10 cellular contexts compared by ENCODE assay signal in genomic region chr6:137870286-137870685, GRCh38. TPM values are rescaled to one million over a fixed set of nuclear protein-coding genes. Genes with fewer than 3 reads are reported as not detected.
DNase-seq lines count a peak whose midpoint lies in the region; ATAC-seq and TF ChIP-seq lines count a peak whose summit lies in the region.
"Had no signal": no experiment of that assay in that cellular context is flagged by ENCODE, and none has a peak within 500 bp of the region (broad histone marks: within the 10 kb centered on the region; RNA-seq: fewer than 3 reads in every experiment).

No MANE protein-coding gene starts in this region.

- no peak for ATAC-seq in T-cell (replicated peaks in 1 of 4)
- no peak for ATAC-seq in GM21360 (IDR thresholded peaks at IDR 0.05; ENCODE audit: unreplicated experiment)
- no peak for ATAC-seq in HG03571 (IDR thresholded peaks at IDR 0.05; ENCODE audit: unreplicated experiment)
- ATAC-seq: left cardiac atrium had no signal

- H3F3A ChIP-seq in DOHH2 (ENCODE audit: control insufficient read depth, insufficient read depth): no peaks in the 10 kb centered on the region; the same call in 1 of the 2 replicates

- 0 out of 2 replicates have a peak overlapping the region, but pooled peaks have one; percentile 5 for H3K4me2 ChIP-seq in DOHH2 (ENCODE audit: low read length)

- CTCF ChIA-PET in T-cell (lab: Charles Lee): interaction anchor here (0.7 to 7.9 kb wide), 13 partner anchors 11 to 164 kb away, joined by 3 to 52 read pairs (median 5); no protein-coding TSS in a partner anchor

- H3K36me3 ChIP-seq in DOHH2 (ENCODE audit: control insufficient read depth, low read length): peaks cover 18% of the 10 kb centered on the region
- H3K36me3 ChIP-seq in esophagus squamous epithelium: peaks cover 0 to 14% (median 0%) of the 10 kb centered on the region in 3 donors
- H3K36me3 ChIP-seq in rectal smooth muscle tissue (ENCODE audit: control insufficient read depth, insufficient read depth, low read length): peaks cover 7% of the 10 kb centered on the region

- H3K27me3 ChIP-seq in DOHH2 (ENCODE audit: control insufficient read depth, low read length) (peaks cover 8% of the 10 kb centered on the region; the same call in 1 of the 2 replicates), esophagus squamous epithelium (no peaks in the 10 kb centered on the region), rectal smooth muscle tissue (ENCODE audit: control insufficient read depth, insufficient read depth, low read length) (no peaks in the 10 kb centered on the region)

- H3K4me3 Mint-ChIP-seq in T-cell: peak overlapping the region; percentile 92 to 98 (median 96)

- POLR2A ChIA-PET in T-cell (lab: Charles Lee): interaction anchor here (0.6 to 9.2 kb wide), 30 partner anchors 7 to 1967 kb away, joined by 3 to 204 read pairs (median 4); no protein-coding TSS in a partner anchor

- whole genome bisulfite sequencing in esophagus squamous epithelium, 2 donors: 38 to 41% methylated on average over 6 of the region's 6 CpGs

- H3K9ac ChIP-seq in rectal smooth muscle tissue (ENCODE audit: low read length): no peak overlapping the region

- H3K9me3 ChIP-seq in DOHH2 (ENCODE audit: control insufficient read depth, insufficient read depth, low read length) (no peaks in the 10 kb centered on the region), esophagus squamous epithelium (no peaks in the 10 kb centered on the region)

- TF ChIP-seq CTCF in DOHH2 (IDR thresholded peaks at IDR 0.05; ENCODE audit: low read depth, low read length, poor library complexity, severe bottlenecking): no peak
- no peak for TF ChIP-seq CTCF in esophagus squamous epithelium (IDR thresholded peaks at IDR 0.05)

- H4K20me1 ChIP-seq in DOHH2 (ENCODE audit: control insufficient read depth, insufficient read depth, low read depth, low read length): no peaks in the 10 kb centered on the region

- no peaks in the 10 kb centered on the region for H3K9me3 Mint-ChIP-seq in T-cell

- TF ChIP-seq POLR2A in esophagus squamous epithelium (IDR thresholded peaks at IDR 0.05): no peak

- no peaks in the 10 kb centered on the region for H3K9me2 ChIP-seq in DOHH2 (replicated peaks; ENCODE audit: control insufficient read depth, low read length)

- peak overlapping the region; percentile 95 to 98 for H3K27ac Mint-ChIP-seq in T-cell

- 0 out of 2 replicates have a peak, but pooled peaks cover 3% of the 10 kb centered on the region for H3K79me2 ChIP-seq in DOHH2 (ENCODE audit: control insufficient read depth, low read length)

- intact Hi-C loops in esophagus squamous epithelium (cut with DNase I): loop anchor here (10.0 kb wide), 1 partner anchor 75 kb away; no protein-coding TSS in a partner anchor

- H3K36me3 Mint-ChIP-seq in T-cell: peaks cover 65% of the 10 kb centered on the region

- H3K27me3 Mint-ChIP-seq in T-cell: no peaks in the 10 kb centered on the region

- H3K4me3 ChIP-seq in DOHH2 (ENCODE audit: low read length) (no peak overlapping the region), esophagus squamous epithelium (peak overlapping the region in 3 of 4 donors; percentile 26 to 96 (median 93)), rectal smooth muscle tissue (ENCODE audit: low read length) (peak overlapping the region; percentile 92)

- H3K27ac ChIP-seq in DOHH2 (ENCODE audit: low read depth, low read length): no peak overlapping the region
- peak overlapping the region; percentile 57 to 96 (median 89) for H3K27ac ChIP-seq in esophagus squamous epithelium
- peak overlapping the region; percentile 40 for H3K27ac ChIP-seq in rectal smooth muscle tissue (ENCODE audit: low read depth, low read length)

- peaks cover 78 to 81% (median 81%) of the 10 kb centered on the region in 3 donors for H3K4me1 Mint-ChIP-seq in T-cell

- DNase-seq in T-cell (peak in 1 of 34 experiments; percentile 29), esophagus squamous epithelium (lab: John Stamatoyannopoulos, UW) (no peak), NCI-H82 treated with DMSO at 0.1 percent for 48 hours (lab: John Stamatoyannopoulos, UW; ENCODE audit: unreplicated experiment) (no peak), NCI-H1105 (lab: John Stamatoyannopoulos, UW) (no peak)
- DNase-seq: left cardiac atrium, NCI-H774 had no signal

- H3K4me1 ChIP-seq in DOHH2 (ENCODE audit: control insufficient read depth, low read length): peaks cover 63% of the 10 kb centered on the region
- H3K4me1 ChIP-seq in esophagus squamous epithelium: peaks cover 40 to 85% (median 54%) of the 10 kb centered on the region in 3 donors
- peaks cover 16% of the 10 kb centered on the region for H3K4me1 ChIP-seq in rectal smooth muscle tissue (ENCODE audit: control insufficient read depth, insufficient read depth, low read length)

RNA-seq across cellular contexts. Expression of gene TNFAIP3, which starts 3.2 kb away (rescaled TPM):
- total RNA-seq in T-cell (1,000 to 10,000 TPM in 2 of 5 donors, 100 to 1,000 TPM in 3; 109 to 2,994 (median 145) TPM), esophagus squamous epithelium (10 to 100 TPM in 1 of 4 donors, 1 to 10 TPM in 3; 4.2 to 21.7 (median 7.7) TPM)

Comparison
In these comparisons a context has a peak if more than half of its experiments do, and no peak if none do; other contexts are left out.
1. RNA of gene TNFAIP3, which starts 3.2 kb away (total RNA-seq): 109 to 2,994 TPM in T-cell; 4.2 to 21.7 TPM in esophagus squamous epithelium; every median in the first group is over 4 times any median in the second.